8 cellular contexts compared by ENCODE assay signal in genomic region chr15:64046347-64047153, GRCh38. TPM values are rescaled to one million over a fixed set of nuclear protein-coding genes. Genes with fewer than 3 reads are reported as not detected.
DNase-seq lines count a peak whose midpoint lies in the region; ATAC-seq and TF ChIP-seq lines count a peak whose summit lies in the region.

Gene DAPK2, minus strand, starts transcription at chr15:64046485. Its CDS starts 6,224 bp downstream, at chr15:64040261.

- H3K9ac ChIP-seq in endocrine pancreas (ENCODE audit: control insufficient read depth, insufficient read depth, low read length) = peak within 1 kb of the TSS; percentile 6

- no peaks in the 10 kb centered on the region for H3K27me3 ChIP-seq in endocrine pancreas (ENCODE audit: control insufficient read depth, insufficient read depth, low read length)

- H3K9me3 ChIP-seq in endocrine pancreas (ENCODE audit: control insufficient read depth, low read length) = no peaks in the 10 kb centered on the region

- H3K4me3 ChIP-seq in endocrine pancreas (ENCODE audit: control insufficient read depth, insufficient read depth, low read length) = peak within 1 kb of the TSS; percentile 29

- POLR2A ChIA-PET in HEK293T (lab: Yijun Ruan, JAX) = interaction anchor here (0.9 to 1.0 kb wide), 2 partner anchors 10 to 47 kb away, joined by 3 read pairs; partner anchors contain the start of gene CIAO2A

- CTCF ChIA-PET in HEK293T (lab: Yijun Ruan, JAX) = interaction anchor here (0.5 to 2.0 kb wide), 11 partner anchors 8 to 714 kb away, joined by 3 to 7 read pairs (median 4); partner anchors contain the start of gene FBXL22

- no peaks in the 10 kb centered on the region for H3K36me3 ChIP-seq in endocrine pancreas (ENCODE audit: control insufficient read depth, insufficient read depth, low read length)

- no peaks in the 10 kb centered on the region for H3K4me1 ChIP-seq in endocrine pancreas (ENCODE audit: control insufficient read depth, insufficient read depth, low read length)

- peak; percentile 97 for DNase-seq in GM03348 (ENCODE audit: low spot score)
- DNase-seq in HEK293T (ENCODE audit: extremely low spot score) = peak; percentile 80
- peak; percentile 20 for DNase-seq in NCI-H82 treated with DMSO at 0.1 percent for 48 hours (lab: John Stamatoyannopoulos, UW; ENCODE audit: unreplicated experiment)
- DNase-seq in activated CD8-positive, alpha-beta memory T cell treated with anti-CD3 and anti-CD28 coated beads for 48 hours (ENCODE audit: low read depth in 2 of 3, low spot score in 2 of 3) = peak; percentile 40 to 61 (median 52)
- DNase-seq in mesenteric fat pad (ENCODE audit: low spot score) = no peak
- peak; percentile 62 for DNase-seq in stimulated activated CD8-positive, alpha-beta memory T cell treated with anti-CD3 and anti-CD28 coated beads, Interleukin-12 subunit alpha, Interleukin-12 subunit beta, amount 100 ng/mL, for 4 hours (ENCODE audit: low read depth)

- no peak for ATAC-seq in GM18517 (IDR thresholded peaks at IDR 0.05; ENCODE audit: unreplicated experiment)

TF ChIP-seq in HEK293T, 16 proteins besides CTCF, POLR2A, EP300 and RAD21:
- no peak for TF ChIP-seq FOXM1 (IDR thresholded peaks at IDR 0.05; ENCODE audit: borderline replicate concordance)
- TF ChIP-seq TARDBP (IDR thresholded peaks at IDR 0.05) = no peak
- no peak for TF ChIP-seq BHLHE40 (IDR thresholded peaks at IDR 0.05; ENCODE audit: borderline replicate concordance)
- no peak for TF ChIP-seq CTBP1 (IDR thresholded peaks at IDR 0.05; ENCODE audit: borderline replicate concordance)
- no peak for TF ChIP-seq HDGF (IDR thresholded peaks at IDR 0.05; ENCODE audit: borderline replicate concordance)
- TF ChIP-seq SUZ12 (IDR thresholded peaks at IDR 0.05) = no peak
- TF ChIP-seq ARNT (IDR thresholded peaks at IDR 0.05) = no peak
- no peak for TF ChIP-seq LEF1 (IDR thresholded peaks at IDR 0.05; ENCODE audit: borderline replicate concordance)
- TF ChIP-seq L3MBTL2 (conservative IDR thresholded peaks at IDR 0.05) = no peak
- no peak for TF ChIP-seq FOXK2 (IDR thresholded peaks at IDR 0.05)
- TF ChIP-seq ZNF384 (IDR thresholded peaks at IDR 0.05) = no peak
- TF ChIP-seq, protein P1, sequence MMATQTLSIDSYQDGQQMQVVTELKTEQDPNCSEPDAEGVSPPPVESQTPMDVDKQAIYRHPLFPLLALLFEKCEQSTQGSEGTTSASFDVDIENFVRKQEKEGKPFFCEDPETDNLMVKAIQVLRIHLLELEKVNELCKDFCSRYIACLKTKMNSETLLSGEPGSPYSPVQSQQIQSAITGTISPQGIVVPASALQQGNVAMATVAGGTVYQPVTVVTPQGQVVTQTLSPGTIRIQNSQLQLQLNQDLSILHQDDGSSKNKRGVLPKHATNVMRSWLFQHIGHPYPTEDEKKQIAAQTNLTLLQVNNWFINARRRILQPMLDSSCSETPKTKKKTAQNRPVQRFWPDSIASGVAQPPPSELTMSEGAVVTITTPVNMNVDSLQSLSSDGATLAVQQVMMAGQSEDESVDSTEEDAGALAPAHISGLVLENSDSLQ (IDR thresholded peaks at IDR 0.05) = no peak
- TF ChIP-seq FOXA1 (IDR thresholded peaks at IDR 0.05) = no peak
- no peak for TF ChIP-seq SP1 (IDR thresholded peaks at IDR 0.05)
- TF ChIP-seq NFRKB (IDR thresholded peaks at IDR 0.05) = no peak

RNA-seq across cellular contexts. Expression of gene DAPK2, which starts in this region (rescaled TPM):
- total RNA-seq in mesenteric fat pad = 18.1 TPM
